In genomic region chr14:35826218-35826951, GRCh38 we compare ENCODE assay signal across 8 cellular contexts. TPM values are rescaled to one million over a fixed set of nuclear protein-coding genes. Genes with fewer than 3 reads are reported as not detected.
DNase-seq lines count a peak whose midpoint lies in the region; ATAC-seq and TF ChIP-seq lines count a peak whose summit lies in the region.

A gene with protein sequence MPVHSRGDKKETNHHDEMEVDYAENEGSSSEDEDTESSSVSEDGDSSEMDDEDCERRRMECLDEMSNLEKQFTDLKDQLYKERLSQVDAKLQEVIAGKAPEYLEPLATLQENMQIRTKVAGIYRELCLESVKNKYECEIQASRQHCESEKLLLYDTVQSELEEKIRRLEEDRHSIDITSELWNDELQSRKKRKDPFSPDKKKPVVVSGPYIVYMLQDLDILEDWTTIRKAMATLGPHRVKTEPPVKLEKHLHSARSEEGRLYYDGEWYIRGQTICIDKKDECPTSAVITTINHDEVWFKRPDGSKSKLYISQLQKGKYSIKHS (plus strand): TSS chr14:35826338. CDS start chr14:35826517, 179 bp downstream.

- H3K4me2 ChIP-seq in OCI-LY1 (ENCODE audit: low read length), result peak within 1 kb of the TSS; percentile 81

- H3K9me3 Mint-ChIP-seq in endothelial cell (ENCODE audit: unreplicated experiment) (no peaks in the 10 kb centered on the region), mesothelial cell of epicardium (no peaks in the 10 kb centered on the region)

- H3K27ac Mint-ChIP-seq in endothelial cell (ENCODE audit: unreplicated experiment) (peak within 1 kb of the TSS; percentile 90), mesothelial cell of epicardium (peak within 1 kb of the TSS; percentile 78)

- H3K4me1 ChIP-seq in OCI-LY1 (ENCODE audit: insufficient read depth, low read length, severe bottlenecking), result peaks cover 18% of the 10 kb centered on the region

- peaks cover 4% of the 10 kb centered on the region for H3K36me3 Mint-ChIP-seq in endothelial cell (ENCODE audit: low read depth, unreplicated experiment)
- peaks cover 3% of the 10 kb centered on the region for H3K36me3 Mint-ChIP-seq in mesothelial cell of epicardium

- H3K9me2 ChIP-seq in OCI-LY1 (ENCODE audit: low read depth, low read length), result no peaks in the 10 kb centered on the region

- peaks cover under 1% of the 10 kb centered on the region; the same call in 1 of the 2 replicates for H3K36me3 ChIP-seq in OCI-LY1 (ENCODE audit: insufficient read depth, low read length)

- H3K27ac ChIP-seq in OCI-LY1 (ENCODE audit: low read depth, low read length, poor library complexity, severe bottlenecking), result peak within 1 kb of the TSS; percentile 19

- H3K4me1 Mint-ChIP-seq in endothelial cell (ENCODE audit: unreplicated experiment), result peaks cover 16% of the 10 kb centered on the region
- H3K4me1 Mint-ChIP-seq in mesothelial cell of epicardium, result peaks cover 15% of the 10 kb centered on the region

- H3K79me2 ChIP-seq in OCI-LY1 (ENCODE audit: insufficient read depth, low read length), result no peaks in the 10 kb centered on the region

- H3F3A ChIP-seq in OCI-LY1 (ENCODE audit: insufficient read depth, low read length), result no peaks in the 10 kb centered on the region

- no peaks in the 10 kb centered on the region for H3K27me3 ChIP-seq in OCI-LY1 (ENCODE audit: insufficient read depth, low read length)

- peak within 1 kb of the TSS; percentile 94 for H2AFZ ChIP-seq in OCI-LY1 (ENCODE audit: low read length)

- peak within 1 kb of the TSS; percentile 96 for H3K4me3 Mint-ChIP-seq in endothelial cell (ENCODE audit: unreplicated experiment)
- peak within 1 kb of the TSS; percentile 76 for H3K4me3 Mint-ChIP-seq in mesothelial cell of epicardium

- peak; percentile 97 for ATAC-seq in GM21526 (IDR thresholded peaks at IDR 0.05; ENCODE audit: low FRiP score, unreplicated experiment)

- no peaks in the 10 kb centered on the region for H4K20me1 ChIP-seq in OCI-LY1 (ENCODE audit: insufficient read depth, low read length)

- peak within 1 kb of the TSS; percentile 79 for H3K4me3 ChIP-seq in OCI-LY1 (ENCODE audit: low read depth, low read length, poor library complexity, severe bottlenecking)

- no peak for TF ChIP-seq CTCF in OCI-LY1 (IDR thresholded peaks at IDR 0.05; ENCODE audit: low read length)
- TF ChIP-seq CTCF in endothelial cell (IDR thresholded peaks at IDR 0.05; ENCODE audit: unreplicated experiment), result no peak
- no peak for TF ChIP-seq CTCF in mesothelial cell of epicardium (IDR thresholded peaks at IDR 0.05; ENCODE audit: unreplicated experiment)

- peak; percentile 99 for DNase-seq in DMS 273 (lab: John Stamatoyannopoulos, UW; ENCODE audit: unreplicated experiment)
- peak; percentile 93 for DNase-seq in HuH-7 (ENCODE audit: low spot score)
- peak; percentile 93 for DNase-seq in activated T-cell treated with anti-CD3 and anti-CD28 coated beads for 1 hour (ENCODE audit: low read depth)
- DNase-seq in endothelial cell (ENCODE audit: low spot score), result peak; percentile 96
- DNase-seq in mesothelial cell of epicardium (ENCODE audit: low spot score in 2 of 2, unreplicated experiment in 2 of 2), result peak; percentile 91 to 96
- peak; percentile 93 to 94 for DNase-seq in stimulated activated CD8-positive, alpha-beta memory T cell treated with anti-CD3 and anti-CD28 coated beads, Interleukin-15, amount 100 ng/mL, for 4 hours (ENCODE audit: low read depth in 2 of 2)

- no peaks in the 10 kb centered on the region for H3K9me3 ChIP-seq in OCI-LY1 (ENCODE audit: low read length)

- peak within 1 kb of the TSS; percentile 78 for H3K9ac ChIP-seq in OCI-LY1 (ENCODE audit: low read length)

- H3K27me3 Mint-ChIP-seq in endothelial cell (ENCODE audit: unreplicated experiment) (peaks cover 8% of the 10 kb centered on the region), mesothelial cell of epicardium (ENCODE audit: low read depth) (no peaks in the 10 kb centered on the region)

RNA-seq across cellular contexts. Expression of the gene that starts here (rescaled TPM):
- total RNA-seq in endothelial cell (ENCODE audit: unreplicated experiment) (16.8 TPM), mesothelial cell of epicardium (15.4 to 16.5 TPM (median 15.9 TPM) in 3 replicates)

Comparison
In these comparisons a context has a peak if more than half of its experiments do, and no peak if none do; other contexts are left out.
1. Peak in every context shown above with its lines: DNase-seq, ATAC-seq, H3K4me3 ChIP-seq and H3K27ac ChIP-seq.